ENCODE assay signal across 2 cellular contexts in genomic region chr22:48612077-48612995, GRCh38.
A peak's percentile ranks its signal among the peaks of the same experiment; 100 is the strongest.
TF ChIP-seq lines count a peak whose summit lies in the region.

No MANE protein-coding gene starts in this region.

TF ChIP-seq in HEK293, 187 proteins besides CTCF, POLR2A, EP300 and RAD21:
- TF ChIP-seq SCRT1 (tag by site-specific recombination; IDR thresholded peaks at IDR 0.05; ENCODE audit: borderline replicate concordance) (peak; percentile 61; the same call in 1 of the 2 replicates), BCL11B (tag by site-specific recombination; IDR thresholded peaks at IDR 0.05; ENCODE audit: low read depth) (no peak), SCRT2 (tag by site-specific recombination; IDR thresholded peaks at IDR 0.05) (peak; percentile 79), EGR2 (tag by site-specific recombination; IDR thresholded peaks at IDR 0.05; ENCODE audit: low read depth) (peak; percentile 57), ZFHX2 (tag by site-specific recombination; conservative IDR thresholded peaks at IDR 0.05) (peak; percentile 57; the same call in 1 of the 2 replicates)
TF ChIP-seq in HEK293: peak in this region for 4.

TF ChIP-seq in H1, 55 proteins besides CTCF, POLR2A, EP300 and RAD21:
- TF ChIP-seq CHD1 (IDR thresholded peaks at IDR 0.05; ENCODE audit: low read depth, low read length) (no peak), CTBP2 (IDR thresholded peaks at IDR 0.05; ENCODE audit: borderline replicate concordance, insufficient read depth, insufficient read length, low read length) (no peak), SP1 (IDR thresholded peaks at IDR 0.05; ENCODE audit: low read depth, low read length) (no peak), SIRT6 (IDR thresholded peaks at IDR 0.05; ENCODE audit: low read length) (no peak), CHD7 (IDR thresholded peaks at IDR 0.05; ENCODE audit: insufficient replicate concordance, low read length) (no peak)
